Comparison of ENCODE assay signal across 18 cellular contexts in the genomic region with DNA sequence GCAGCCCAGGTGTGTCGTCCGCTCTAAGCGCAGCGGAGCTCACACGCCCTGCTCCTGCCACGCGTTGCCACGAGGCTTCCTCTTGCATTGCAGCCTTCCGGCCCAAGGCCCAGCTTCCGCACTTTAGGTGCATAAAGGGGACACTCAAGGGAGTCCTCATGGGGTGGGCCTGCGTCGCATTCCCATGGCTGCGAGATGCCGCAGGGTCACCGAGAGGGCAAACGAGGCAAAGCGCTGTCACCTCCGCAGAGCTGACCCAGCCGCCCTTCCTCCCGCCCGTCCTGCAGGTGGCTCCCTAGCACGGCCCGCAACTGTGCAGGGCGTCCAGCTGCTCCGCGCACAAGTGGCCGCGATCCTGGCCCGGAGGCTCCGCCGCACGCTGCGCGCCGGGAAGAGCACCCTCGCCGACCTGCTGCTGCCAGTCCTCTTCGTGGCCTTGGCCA.
"Had no signal": no experiment of that assay in that cellular context is flagged by ENCODE, and none has a peak within 500 bp of the region (broad histone marks: within the 10 kb centered on the region; RNA-seq: fewer than 3 reads in every experiment).

No MANE protein-coding gene starts in this region.

- H3K27ac Mint-ChIP-seq: activated CD8-positive, alpha-beta memory T cell treated with anti-CD3 and anti-CD28 coated beads, Interleukin-2, amount 10 ng/mL, durations not matched to agents 7 days and 5 days; activated naive CD4-positive, alpha-beta T cell treated with anti-CD3 and anti-CD28 coated beads, Interleukin-2, amount 50 U/mL, for 72 hours; activated T-cell treated with anti-CD3 and anti-CD28 coated beads, Interleukin-2, amount 50 U/mL, for 24 hours; effector memory CD8-positive, alpha-beta T cell; stimulated activated naive CD8-positive, alpha-beta T cell treated with anti-CD3 and anti-CD28 coated beads, Interleukin-15, amount 100 ng/mL, for 72 hours had no signal

- DNase-seq: activated CD4-positive, alpha-beta T cell treated with anti-CD3 and anti-CD28 coated beads, Interleukin-2, amount 50 U/mL, for 1 hour; activated CD4-positive, CD25-positive, alpha-beta regulatory T cell; activated CD8-positive, alpha-beta memory T cell treated with anti-CD3 and anti-CD28 coated beads, Interleukin-2, amount 10 ng/mL, durations not matched to agents 7 days and 5 days; activated effector memory CD4-positive, alpha-beta T cell treated with Interleukin-2 at 50 U/mL for 16 hours; activated T-cell treated with anti-CD3 and anti-CD28 coated beads, Interleukin-2, amount 50 U/mL, for 24 hours; amniotic stem cell; effector memory CD8-positive, alpha-beta T cell; erythroblast; left colon; mesenchymal stem cell; stimulated activated CD4-positive, alpha-beta T cell treated with anti-CD3 and anti-CD28 coated beads, Interleukin-15, amount 100 ng/mL, for 24 hours; stimulated activated CD4-positive, alpha-beta T cell treated with anti-CD3 and anti-CD28 coated beads, Interleukin-4, amount 100 ng/mL, for 24 hours; stimulated activated naive CD8-positive, alpha-beta T cell treated with anti-CD3 and anti-CD28 coated beads, Interleukin-15, amount 100 ng/mL, for 72 hours; T-helper 2 cell had no signal

- H3K27me3 ChIP-seq: body of pancreas, hepatocyte had no signal

- H3K4me3 Mint-ChIP-seq: activated CD8-positive, alpha-beta memory T cell treated with anti-CD3 and anti-CD28 coated beads, Interleukin-2, amount 10 ng/mL, durations not matched to agents 7 days and 5 days; activated T-cell treated with anti-CD3 and anti-CD28 coated beads, Interleukin-2, amount 50 U/mL, for 24 hours; effector memory CD8-positive, alpha-beta T cell; stimulated activated naive CD8-positive, alpha-beta T cell treated with anti-CD3 and anti-CD28 coated beads, Interleukin-15, amount 100 ng/mL, for 72 hours had no signal

- H3K9me3 ChIP-seq: body of pancreas, thoracic aorta had no signal

- H3K27me3 Mint-ChIP-seq: activated CD8-positive, alpha-beta memory T cell treated with anti-CD3 and anti-CD28 coated beads, Interleukin-2, amount 10 ng/mL, durations not matched to agents 7 days and 5 days; activated T-cell treated with anti-CD3 and anti-CD28 coated beads, Interleukin-2, amount 50 U/mL, for 24 hours; effector memory CD8-positive, alpha-beta T cell; stimulated activated naive CD8-positive, alpha-beta T cell treated with anti-CD3 and anti-CD28 coated beads, Interleukin-15, amount 100 ng/mL, for 72 hours had no signal

- H3K4me3 ChIP-seq: body of pancreas, hepatocyte, thoracic aorta had no signal

- H3K4me1 ChIP-seq: body of pancreas had no signal

- H3K4me1 Mint-ChIP-seq: activated CD8-positive, alpha-beta memory T cell treated with anti-CD3 and anti-CD28 coated beads, Interleukin-2, amount 10 ng/mL, durations not matched to agents 7 days and 5 days; stimulated activated naive CD8-positive, alpha-beta T cell treated with anti-CD3 and anti-CD28 coated beads, Interleukin-15, amount 100 ng/mL, for 72 hours had no signal

- H3K36me3 ChIP-seq: thoracic aorta had no signal

- H3K9me3 Mint-ChIP-seq: activated naive CD4-positive, alpha-beta T cell treated with anti-CD3 and anti-CD28 coated beads, Interleukin-2, amount 50 U/mL, for 72 hours; activated T-cell treated with anti-CD3 and anti-CD28 coated beads, Interleukin-2, amount 50 U/mL, for 24 hours; effector memory CD8-positive, alpha-beta T cell; stimulated activated naive CD8-positive, alpha-beta T cell treated with anti-CD3 and anti-CD28 coated beads, Interleukin-15, amount 100 ng/mL, for 72 hours had no signal

- H3K36me3 Mint-ChIP-seq: activated CD8-positive, alpha-beta memory T cell treated with anti-CD3 and anti-CD28 coated beads, Interleukin-2, amount 10 ng/mL, durations not matched to agents 7 days and 5 days; activated naive CD4-positive, alpha-beta T cell treated with anti-CD3 and anti-CD28 coated beads, Interleukin-2, amount 50 U/mL, for 72 hours had no signal

- ATAC-seq: activated CD8-positive, alpha-beta memory T cell treated with anti-CD3 and anti-CD28 coated beads, Interleukin-2, amount 10 ng/mL, durations not matched to agents 7 days and 5 days; body of pancreas; effector memory CD8-positive, alpha-beta T cell; left colon; stimulated activated naive CD8-positive, alpha-beta T cell treated with anti-CD3 and anti-CD28 coated beads, Interleukin-15, amount 100 ng/mL, for 72 hours had no signal

- H3K27ac ChIP-seq: body of pancreas, hepatocyte, thoracic aorta had no signal
